10 cellular contexts compared by ENCODE assay signal in genomic region chr3:12916159-12916558, GRCh38.
A peak's percentile ranks its signal among the peaks of the same experiment; 100 is the strongest.
DNase-seq lines count a peak whose midpoint lies in the region; ATAC-seq, FAIRE-seq and TF ChIP-seq lines count a peak whose summit lies in the region.
"Had no signal": no experiment of that assay in that cellular context is flagged by ENCODE, and none has a peak within 500 bp of the region (broad histone marks: within the 10 kb centered on the region; RNA-seq: fewer than 3 reads in every experiment).

No MANE protein-coding gene starts in this region.

- TF ChIP-seq EP300 in HepG2 (IDR thresholded peaks at IDR 0.05; ENCODE audit: low read depth in 2 of 2, low read length in 2 of 2) = no peak
- TF ChIP-seq EP300 in HepG2 (CRISPR knock-in tag; IDR thresholded peaks at IDR 0.05; ENCODE audit: borderline replicate concordance) = no peak
- no peak for TF ChIP-seq EP300 in GM12878 (IDR thresholded peaks at IDR 0.05; ENCODE audit: borderline replicate concordance in 1 of 2, control insufficient read depth in 1 of 2, low read depth in 2 of 2, low read length in 2 of 2)
- TF ChIP-seq EP300 in esophagus muscularis mucosa (IDR thresholded peaks at IDR 0.05) = no peak

- H3K4me2 ChIP-seq in HepG2 (ENCODE audit: low read depth, low read length) = no peak overlapping the region
- no peak overlapping the region for H3K4me2 ChIP-seq in GM12878 (ENCODE audit: control insufficient read depth, insufficient read depth)

- CTCF ChIA-PET in HepG2 (lab: Yijun Ruan, JAX; ENCODE audit: low intra/inter-chr PET ratio, low total read pairs) = no interaction called here
- CTCF ChIA-PET in GM12878 (lab: Yijun Ruan, JAX) = no interaction called here

- RAD21 ChIA-PET in GM12878 (lab: Charles Lee; ENCODE audit: unreplicated experiment) = no interaction called here

- H3K36me3 ChIP-seq in right lobe of liver (peaks cover 0 to 75% (median 26%) of the 10 kb centered on the region in 4 donors), HepG2 (replicated peaks in 1 of 2; ENCODE audit: control insufficient read depth in 1 of 2, insufficient read depth in 2 of 2, low read length in 2 of 2) (peaks cover 43 to 91% of the 10 kb centered on the region in 2 experiments), GM12878 (ENCODE audit: control insufficient read depth in 2 of 2, insufficient read depth in 2 of 2, low read length in 1 of 2) (peaks cover 26 to 33% of the 10 kb centered on the region in 2 experiments), esophagus muscularis mucosa (peaks cover 42 to 99% (median 98%) of the 10 kb centered on the region in 4 donors), uterus (no peaks in the 10 kb centered on the region)

- H2AFZ ChIP-seq in HepG2 (ENCODE audit: low read length) (no peak overlapping the region), GM12878 (ENCODE audit: control insufficient read depth, low read depth, low read length) (no peak overlapping the region)

- no peaks in the 10 kb centered on the region for H3K9me3 ChIP-seq in right lobe of liver
- no peaks in the 10 kb centered on the region for H3K9me3 ChIP-seq in HepG2 (ENCODE audit: low read length)
- H3K9me3 ChIP-seq in GM12878 (replicated peaks; ENCODE audit: control insufficient read depth, insufficient read depth, low read length) = no peaks in the 10 kb centered on the region
- no peaks in the 10 kb centered on the region for H3K9me3 ChIP-seq in esophagus muscularis mucosa
- no peaks in the 10 kb centered on the region for H3K9me3 ChIP-seq in uterus

- TF ChIP-seq RAD21 in HepG2 (CRISPR knock-in tag; IDR thresholded peaks at IDR 0.05) (no peak), GM12878 (IDR thresholded peaks at IDR 0.05; ENCODE audit: insufficient read depth, low read depth, low read length) (no peak)

- BruUV-seq in HepG2 (replicated peaks; lab: Mats Ljungman, UMichigan) (no TSS peak), GM12878 (replicated peaks; lab: Mats Ljungman, UMichigan) (no TSS peak)

- no peak for TF ChIP-seq POLR2A in right lobe of liver (IDR thresholded peaks at IDR 0.05)
- TF ChIP-seq POLR2A in HepG2 (IDR thresholded peaks at IDR 0.05; ENCODE audit: insufficient read depth in 1 of 2, low read depth in 2 of 2, low read length in 2 of 2) = no peak
- TF ChIP-seq POLR2A in NB4 (IDR thresholded peaks at IDR 0.05; ENCODE audit: extremely low read depth, insufficient read length) = no peak
- peak; percentile 33; the same call in 1 of the 2 replicates for TF ChIP-seq POLR2A in GM12878 (IDR thresholded peaks at IDR 0.05; ENCODE audit: low read depth, low read length)
- TF ChIP-seq POLR2A in esophagus muscularis mucosa (IDR thresholded peaks at IDR 0.05; ENCODE audit: low read depth) = no peak
- TF ChIP-seq POLR2A in uterus (IDR thresholded peaks at IDR 0.05) = no peak

- WGBS in right lobe of liver (ENCODE audit: insufficient coverage, low coverage, low lambda C conversion rate, missing lambda C conversion rate) = 33% methylated on average over 1 of the region's 9 CpGs
- WGBS in HepG2 (ENCODE audit: low lambda C conversion rate) = no CpG with 5 or more reads among the region's 9 CpGs
- 31% methylated on average over 8 of the region's 9 CpGs for WGBS in GM12878 (ENCODE audit: insufficient coverage, insufficient replicate concordance, low lambda C conversion rate, missing lambda C conversion rate)
- 80% methylated on average over 8 of the region's 9 CpGs for WGBS in esophagus muscularis mucosa

- H3K27me3 ChIP-seq in right lobe of liver (no peaks in the 10 kb centered on the region), HepG2 (ENCODE audit: control insufficient read depth in 1 of 2, insufficient read depth in 2 of 2, low read length in 2 of 2) (no peaks in the 10 kb centered on the region), GM12878 (replicated peaks in 1 of 2; ENCODE audit: control insufficient read depth in 2 of 2, insufficient read depth in 2 of 2, low read length in 1 of 2) (no peaks in the 10 kb centered on the region), esophagus muscularis mucosa (no peaks in the 10 kb centered on the region), uterus (no peaks in the 10 kb centered on the region)

- H3K4me1 ChIP-seq in right lobe of liver = no peaks in the 10 kb centered on the region
- H3K4me1 ChIP-seq in HepG2 (ENCODE audit: insufficient read depth, low read length) = no peaks in the 10 kb centered on the region
- H3K4me1 ChIP-seq in GM12878 (ENCODE audit: control insufficient read depth, insufficient read depth, low read length) = peaks cover 9% of the 10 kb centered on the region
- no peaks in the 10 kb centered on the region for H3K4me1 ChIP-seq in esophagus muscularis mucosa
- H3K4me1 ChIP-seq in uterus = no peaks in the 10 kb centered on the region

- DNase-seq in right lobe of liver (no peak), HepG2 (ENCODE audit: low spot score) (no peak), NB4 (ENCODE audit: low read depth) (peak; percentile 93), GM12878 (ENCODE audit: low read depth, low spot score) (no peak), GM03348 (ENCODE audit: low spot score) (no peak), esophagus muscularis mucosa (ENCODE audit: extremely low spot score) (no peak), NCI-H187 (lab: John Stamatoyannopoulos, UW) (no peak), uterus (no peak)
- DNase-seq: IMR-90 had no signal

- SMC1A ChIA-PET in GM12878 (lab: Charles Lee; ENCODE audit: uncharacterized antibody, unreplicated experiment) = no interaction called here

- H3K9ac ChIP-seq in HepG2 (ENCODE audit: insufficient read depth, low read depth, low read length) (no peak overlapping the region), GM12878 (ENCODE audit: control insufficient read depth, insufficient read depth, low read length) (no peak overlapping the region)

- H3K4me3 ChIP-seq in right lobe of liver (no peak overlapping the region), HepG2 (replicated peaks in 1 of 3; ENCODE audit: insufficient read depth in 1 of 3, low read depth in 2 of 3, low read length in 3 of 3) (no peak overlapping the region), NB4 (ENCODE audit: low read depth, low read length) (no peak overlapping the region), GM12878 (no peak overlapping the region), esophagus muscularis mucosa (no peak overlapping the region), uterus (no peak overlapping the region)

- in situ Hi-C loops in HepG2 (cut with HindIII; ENCODE audit: extremely low pct_ligation_motif_present, low pct_unique_long_range_greater_than_20kb) = no loop called here
- in situ Hi-C loops in GM12878 (cut with MboI) = no loop called here

- POLR2A ChIA-PET in HepG2 (lab: Yijun Ruan, JAX) = no interaction called here
- POLR2A ChIA-PET in GM12878 (lab: Charles Lee) = no interaction called here

- 0 out of 2 replicates have a peak, but pooled peaks cover 2% of the 10 kb centered on the region for H4K20me1 ChIP-seq in HepG2 (ENCODE audit: insufficient read depth, low read length)
- no peaks in the 10 kb centered on the region for H4K20me1 ChIP-seq in GM12878 (ENCODE audit: control insufficient read depth, insufficient read depth)

- ATAC-seq in right lobe of liver (peak in 3 of 4 donors; percentile 8 to 51 (median 34)), HepG2 (no peak), GM12878 (peak; percentile 53)
- ATAC-seq: Panc1 had no signal

- no peak overlapping the region for H3K27ac ChIP-seq in right lobe of liver
- no peak overlapping the region for H3K27ac ChIP-seq in HepG2 (ENCODE audit: extremely low read length, insufficient read depth, low read length)
- no peak overlapping the region for H3K27ac ChIP-seq in GM12878 (ENCODE audit: control insufficient read depth, insufficient read depth)
- no peak overlapping the region for H3K27ac ChIP-seq in esophagus muscularis mucosa (replicated peaks in 1 of 4)
- H3K27ac ChIP-seq in uterus = no peak overlapping the region

- TF ChIP-seq CTCF in right lobe of liver (IDR thresholded peaks at IDR 0.05) (no peak), HepG2 (CRISPR knock-in tag; IDR thresholded peaks at IDR 0.05) (no peak), NB4 (IDR thresholded peaks at IDR 0.05; ENCODE audit: low read depth, low read length) (no peak), GM12878 (IDR thresholded peaks at IDR 0.05 in 2 of 3, conservative IDR thresholded peaks at IDR 0.05 in 1 of 3; ENCODE audit: control insufficient read depth in 2 of 3, extremely low read depth in 1 of 3, insufficient read depth in 1 of 3, low read depth in 3 of 3, low read length in 3 of 3) (no peak), esophagus muscularis mucosa (IDR thresholded peaks at IDR 0.05) (no peak), uterus (IDR thresholded peaks at IDR 0.05) (no peak)

- intact Hi-C loops in right lobe of liver (cut with DNase I) = loop anchor here in 1 of 2 donors (10.0 kb wide), 1 partner anchor 69 kb away; no protein-coding TSS in a partner anchor
- intact Hi-C loops in HepG2 (cut with micrococcal nuclease; ENCODE audit: unreplicated experiment) = no loop called here
- intact Hi-C loops in GM12878 (cut with micrococcal nuclease; ENCODE audit: unreplicated experiment) = no loop called here
- intact Hi-C loops in esophagus muscularis mucosa (cut with DNase I) = no loop called here
- intact Hi-C loops in uterus (cut with DNase I; ENCODE audit: low total_unique reads) = no loop called here

- H3K79me2 ChIP-seq in HepG2 (ENCODE audit: insufficient read depth, low read length) = no peaks in the 10 kb centered on the region
- no peaks in the 10 kb centered on the region for H3K79me2 ChIP-seq in GM12878 (ENCODE audit: control insufficient read depth, insufficient read depth, low read length)

- no peak for FAIRE-seq in HepG2 (lab: Jason Lieb, UNC)
- FAIRE-seq in GM12878 (lab: Jason Lieb, UNC) = no peak

TF ChIP-seq in GM12878, 131 proteins besides CTCF, POLR2A, EP300 and RAD21:
- TF ChIP-seq RUNX3 (IDR thresholded peaks at IDR 0.05; ENCODE audit: low read length) (peak; percentile 58), SMAD1 (IDR thresholded peaks at IDR 0.05; ENCODE audit: low read depth, partially characterized antibody) (no peak), POLR2AphosphoS2 (IDR thresholded peaks at IDR 0.05; ENCODE audit: low read depth, low read length) (no peak), HDGF (IDR thresholded peaks at IDR 0.05) (no peak), BHLHE40 (IDR thresholded peaks at IDR 0.05; ENCODE audit: borderline replicate concordance in 1 of 2, low read depth in 2 of 2, low read length in 1 of 2) (peak in 1 of 2 experiments; percentile 49; a peak in 1 of 4 replicates), CHD2 (IDR thresholded peaks at IDR 0.05; ENCODE audit: borderline replicate concordance, low read depth, low read length) (0 out of 2 replicates have a peak, but pooled peaks have one; percentile 21)
